Comparison of ENCODE assay signal across 8 cellular contexts in genomic region chr16:46884513-46885293, GRCh38. TPM values are rescaled to one million over a fixed set of nuclear protein-coding genes. Genes with fewer than 3 reads are reported as not detected.
DNase-seq lines count a peak whose midpoint lies in the region; ATAC-seq and TF ChIP-seq lines count a peak whose summit lies in the region.

No MANE protein-coding gene starts in this region.

- H3K36me3 ChIP-seq in SK-N-MC (ENCODE audit: insufficient read depth, low read length): no peaks in the 10 kb centered on the region
- no peaks in the 10 kb centered on the region for H3K36me3 ChIP-seq in colonic mucosa

- H3K4me1 ChIP-seq in colonic mucosa: no peaks in the 10 kb centered on the region

- no peak overlapping the region for H3K9ac ChIP-seq in SK-N-MC (ENCODE audit: insufficient read length)
- peak overlapping the region; percentile 56 to 73 for H3K9ac ChIP-seq in colonic mucosa (ENCODE audit: low read depth in 2 of 2, low read length in 2 of 2)

- intact Hi-C loops in colonic mucosa (cut with DNase I): no loop called here

- peak overlapping the region; percentile 77 for H3K4me3 ChIP-seq in SK-N-MC
- peak overlapping the region; percentile 94 for H3K4me3 ChIP-seq in colonic mucosa

- no peaks in the 10 kb centered on the region for H3K27me3 ChIP-seq in colonic mucosa

- no peaks in the 10 kb centered on the region for H3K9me3 ChIP-seq in SK-N-MC (ENCODE audit: low read depth, low read length)
- H3K9me3 ChIP-seq in colonic mucosa: no peaks in the 10 kb centered on the region

- peak; percentile 32 for ATAC-seq in GM18511 (IDR thresholded peaks at IDR 0.05; ENCODE audit: unreplicated experiment)
- ATAC-seq in HG02759 (IDR thresholded peaks at IDR 0.05; ENCODE audit: unreplicated experiment): peak; percentile 6
- ATAC-seq in HG02973 (IDR thresholded peaks at IDR 0.05; ENCODE audit: unreplicated experiment): no peak

- DNase-seq in SK-N-MC (ENCODE audit: low read depth, low spot score): no peak
- no peak for DNase-seq in colonic mucosa
- DNase-seq in lung microvascular endothelial cell (ENCODE audit: low read depth in 2 of 2): peak; percentile 36 to 39
- peak; percentile 66 for DNase-seq in superior temporal gyrus (ENCODE audit: extremely low spot score)
- DNase-seq in SW 1271 (lab: John Stamatoyannopoulos, UW): no peak

- no peak overlapping the region for H3K27ac ChIP-seq in SK-N-MC
- peak overlapping the region; percentile 7 for H3K27ac ChIP-seq in colonic mucosa

- TF ChIP-seq CTCF in colonic mucosa (IDR thresholded peaks at IDR 0.05): no peak

RNA-seq across cellular contexts. Expression of gene GPT2, which starts 0.5 kb away (rescaled TPM):
- total RNA-seq in colonic mucosa: 10 to 100 TPM; 28.8 to 45.3 TPM
- 4.8 and 6.0 TPM in 2 replicates for total RNA-seq in lung microvascular endothelial cell

RNA-seq across cellular contexts. Expression of gene C16orf87, which starts 53.7 kb away (rescaled TPM):
- 1 to 10 TPM; 4.8 to 6.7 TPM for total RNA-seq in colonic mucosa
- total RNA-seq in lung microvascular endothelial cell: 5.9 and 8.9 TPM in 2 replicates

Comparison
In these comparisons a context has a peak if more than half of its experiments do, and no peak if none do; other contexts are left out.
1. DNase-seq: peak in lung microvascular endothelial cell (2 of 2) and superior temporal gyrus (single experiment); none in SK-N-MC (single experiment), colonic mucosa (single experiment) and SW 1271 (0 of 2).